8 cellular contexts compared by ENCODE assay signal in the genomic region with DNA sequence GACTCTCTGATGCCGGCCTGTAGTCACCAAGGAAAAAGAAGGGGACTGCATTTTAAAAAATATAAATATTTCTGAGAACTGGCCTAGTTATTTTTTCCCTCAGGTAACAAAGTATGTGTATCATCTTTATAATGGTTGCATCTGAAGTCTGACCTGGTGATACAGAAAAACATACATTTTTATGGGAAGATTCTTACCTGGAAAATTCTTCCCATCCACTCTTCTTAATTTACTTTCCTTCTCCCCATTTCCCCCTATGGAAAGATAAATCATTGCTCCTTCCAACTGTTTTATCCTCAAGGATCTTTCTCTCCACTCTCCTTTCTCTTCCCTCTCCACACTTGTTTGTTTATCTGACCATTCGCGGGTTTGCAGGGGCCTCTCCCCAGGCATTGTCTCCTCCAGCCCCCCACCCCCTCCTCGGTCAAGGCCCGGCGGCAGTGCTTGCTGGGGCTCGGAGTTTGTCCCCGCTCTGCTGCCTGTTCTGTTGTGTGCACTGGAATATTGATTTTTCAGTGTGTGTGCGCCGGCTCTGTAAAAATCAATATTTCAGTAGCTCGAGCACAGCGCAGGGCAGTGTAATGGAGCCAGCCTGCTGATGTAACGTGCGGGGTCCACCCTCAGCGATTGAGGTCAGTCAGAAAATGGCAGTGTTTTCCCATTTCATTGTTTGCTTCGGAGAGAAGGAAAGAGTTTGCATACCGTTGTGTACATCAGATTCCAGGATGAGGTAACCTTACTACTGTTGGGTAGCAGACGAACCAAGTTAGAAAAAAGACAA.
DNase-seq lines count a peak whose midpoint lies in the region; ATAC-seq and TF ChIP-seq lines count a peak whose summit lies in the region.

No MANE protein-coding gene starts in this region.

- H3K4me1 Mint-ChIP-seq in nephron progenitor cell: peaks cover 45% of the 10 kb centered on the region

- no peak for TF ChIP-seq CTCF in body of pancreas (IDR thresholded peaks at IDR 0.05)
- TF ChIP-seq CTCF in nephron progenitor cell (IDR thresholded peaks at IDR 0.05): no peak

- H3K4me3 Mint-ChIP-seq in nephron progenitor cell: peak overlapping the region; percentile 75

- TF ChIP-seq POLR2A in body of pancreas (IDR thresholded peaks at IDR 0.05): peak; percentile 25 to 78 (median 69)

- H3K9me3 Mint-ChIP-seq in nephron progenitor cell: peaks cover 13% of the 10 kb centered on the region

- H3K27me3 Mint-ChIP-seq in nephron progenitor cell (ENCODE audit: low read depth, poor library complexity): peaks cover 10% of the 10 kb centered on the region

- peak overlapping the region; percentile 31 for H3K27ac Mint-ChIP-seq in nephron progenitor cell

- intact Hi-C loops in body of pancreas (cut with DNase I): no loop called here

- peaks cover 17% of the 10 kb centered on the region for H3K4me1 ChIP-seq in body of pancreas

- peak overlapping the region in 1 of 2 donors; percentile 3 for H3K4me3 ChIP-seq in body of pancreas

- no peaks in the 10 kb centered on the region for H3K27me3 ChIP-seq in body of pancreas

- H3K27ac ChIP-seq in body of pancreas: peak overlapping the region; percentile 81 to 99 (median 98)

- H3K36me3 Mint-ChIP-seq in nephron progenitor cell (ENCODE audit: low read depth): peaks cover 9% of the 10 kb centered on the region

- no peaks in the 10 kb centered on the region for H3K9me3 ChIP-seq in body of pancreas

- WGBS in body of pancreas, 2 donors: 10 to 22% methylated on average over 18 of the region's 18 CpGs

- ATAC-seq in body of pancreas (peak; percentile 61), GM21423 (IDR thresholded peaks at IDR 0.05; ENCODE audit: unreplicated experiment) (no peak), GM18517 (IDR thresholded peaks at IDR 0.05; ENCODE audit: unreplicated experiment) (no peak)

- DNase-seq in DMS53 (lab: John Stamatoyannopoulos, UW): peak; percentile 78
- peak; percentile 68 to 91 (median 86) for DNase-seq in NCI-H1417 (lab: John Stamatoyannopoulos, UW)
- DNase-seq in body of pancreas: peak; percentile 83 to 93 (median 88)
- peak; percentile 16 for DNase-seq in nephron progenitor cell
- no peak for DNase-seq in activated CD4-positive, alpha-beta T cell treated with anti-CD3 and anti-CD28 coated beads for 4 hours
- DNase-seq in RKO (ENCODE audit: low spot score): no peak

- H3K36me3 ChIP-seq in body of pancreas (replicated peaks in 1 of 2; ENCODE audit: insufficient read depth in 1 of 2, low read depth in 2 of 2): no peaks in the 10 kb centered on the region

Comparison
In these comparisons a context has a peak if more than half of its experiments do, and no peak if none do; other contexts are left out.
1. DNase-seq: peak in DMS53 (single experiment), NCI-H1417 (3 of 3), body of pancreas (4 of 4) and nephron progenitor cell (single experiment); none in activated CD4-positive, alpha-beta T cell treated with anti-CD3 and anti-CD28 coated beads for 4 hours (0 of 2) and RKO (single experiment).